Comparison of ENCODE assay signal across 22 cellular contexts in genomic region chr13:69566104-69566716, GRCh38.
DNase-seq lines count a peak whose midpoint lies in the region; ATAC-seq, FAIRE-seq and TF ChIP-seq lines count a peak whose summit lies in the region.
"Had no signal": no experiment of that assay in that cellular context is flagged by ENCODE, and none has a peak within 500 bp of the region (broad histone marks: within the 10 kb centered on the region; RNA-seq: fewer than 3 reads in every experiment).

No MANE protein-coding gene starts in this region.

- RAD21 ChIA-PET in GM12878 (lab: Charles Lee; ENCODE audit: unreplicated experiment) = interaction anchor here (0.8 to 0.9 kb wide), 2 partner anchors 14 to 21 kb away, joined by 3 read pairs; no protein-coding TSS in a partner anchor

- H3K27ac ChIP-seq in HEK293 (ENCODE audit: extremely low read depth, low read depth, low read length) (no peak overlapping the region), OCI-LY3 (ENCODE audit: low read length) (no peak overlapping the region), GM12878 (ENCODE audit: control insufficient read depth, insufficient read depth) (no peak overlapping the region)
- H3K27ac ChIP-seq: 22Rv1, A549, BLaER1 had no signal

- H3K79me2 ChIP-seq in OCI-LY3 (ENCODE audit: low read length) (no peaks in the 10 kb centered on the region), GM12878 (ENCODE audit: control insufficient read depth, insufficient read depth, low read length) (no peaks in the 10 kb centered on the region)

- H3K4me1 ChIP-seq in HEK293 (ENCODE audit: control insufficient read depth, insufficient read depth, low read length) (no peaks in the 10 kb centered on the region), OCI-LY3 (ENCODE audit: low read length) (peaks cover 5% of the 10 kb centered on the region), GM12878 (ENCODE audit: control insufficient read depth, insufficient read depth, low read length) (no peaks in the 10 kb centered on the region)
- H3K4me1 ChIP-seq: A549, BLaER1 had no signal

- intact Hi-C loops in GM12878 (cut with micrococcal nuclease; ENCODE audit: unreplicated experiment) = no loop called here

- no peak for FAIRE-seq in GM12878 (lab: Jason Lieb, UNC)
- FAIRE-seq: A549, GM12891, GM19239 had no signal

- H3K4me3 ChIP-seq in HEK293 (ENCODE audit: low read depth, low read length) (no peak overlapping the region), OCI-LY3 (ENCODE audit: low read length) (no peak overlapping the region), GM12878 (no peak overlapping the region)
- H3K4me3 ChIP-seq: A549, BLaER1 had no signal

- no TSS peak for BruUV-seq in GM12878 (replicated peaks; lab: Mats Ljungman, UMichigan)

- TF ChIP-seq POLR2A in GM12878 (IDR thresholded peaks at IDR 0.05; ENCODE audit: low read depth, low read length) = no peak

- no peaks in the 10 kb centered on the region for H4K20me1 ChIP-seq in OCI-LY3 (ENCODE audit: insufficient read depth, low read length)
- no peaks in the 10 kb centered on the region for H4K20me1 ChIP-seq in GM12878 (ENCODE audit: control insufficient read depth, insufficient read depth)
- H4K20me1 ChIP-seq: BLaER1 had no signal

- DNase-seq in GM12878 (ENCODE audit: low read depth, low spot score) = peak; percentile 23
- no peak for DNase-seq in AG08395 (ENCODE audit: low spot score)
- DNase-seq: C1 segment of cervical spinal cord; CD4-positive, alpha-beta memory T cell; CD4-positive, CD25-positive, alpha-beta regulatory T cell; CD8-positive, alpha-beta memory T cell; COR-L47; DMS 273 treated with DMSO at 0.1 percent for 48 hours; DMS153; DMS79; DND-41; EL; GDM1 had no signal

- SMC1A ChIA-PET in GM12878 (lab: Charles Lee; ENCODE audit: uncharacterized antibody, unreplicated experiment) = interaction anchor here (0.5 to 5.4 kb wide), 8 partner anchors 10 to 248 kb away, joined by 3 to 36 read pairs (median 6); no protein-coding TSS in a partner anchor

- peak in 1 of 2 experiments; percentile 61; a peak in 1 of 4 replicates for TF ChIP-seq EP300 in GM12878 (IDR thresholded peaks at IDR 0.05; ENCODE audit: borderline replicate concordance in 1 of 2, control insufficient read depth in 1 of 2, low read depth in 2 of 2, low read length in 2 of 2)

- in situ Hi-C loops in GM12878 (cut with MboI) = no loop called here

- H3K36me3 ChIP-seq in HEK293 (ENCODE audit: control insufficient read depth in 2 of 2, insufficient read depth in 1 of 2, low read length in 2 of 2) = no peaks in the 10 kb centered on the region
- H3K36me3 ChIP-seq in OCI-LY3 (replicated peaks; ENCODE audit: low read depth, low read length) = no peaks in the 10 kb centered on the region
- no peaks in the 10 kb centered on the region for H3K36me3 ChIP-seq in GM12878 (ENCODE audit: control insufficient read depth in 2 of 2, insufficient read depth in 2 of 2, low read length in 1 of 2)
- H3K36me3 ChIP-seq: BE2C, BLaER1 had no signal

- H2AFZ ChIP-seq in OCI-LY3 (ENCODE audit: low read depth, low read length) = peak overlapping the region; percentile 46; the same call in 1 of the 2 replicates
- no peak overlapping the region for H2AFZ ChIP-seq in GM12878 (ENCODE audit: control insufficient read depth, low read depth, low read length)

- H3K9ac ChIP-seq in OCI-LY3 (ENCODE audit: low read length) = no peak overlapping the region
- no peak overlapping the region for H3K9ac ChIP-seq in GM12878 (ENCODE audit: control insufficient read depth, insufficient read depth, low read length)
- H3K9ac ChIP-seq: BLaER1 had no signal

- TF ChIP-seq CTCF in HEK293 (tag by site-specific recombination; IDR thresholded peaks at IDR 0.05) = no peak
- TF ChIP-seq CTCF in OCI-LY3 (IDR thresholded peaks at IDR 0.05; ENCODE audit: low read depth, low read length) = no peak
- no peak for TF ChIP-seq CTCF in GM12878 (IDR thresholded peaks at IDR 0.05 in 2 of 3, conservative IDR thresholded peaks at IDR 0.05 in 1 of 3; ENCODE audit: control insufficient read depth in 2 of 3, extremely low read depth in 1 of 3, insufficient read depth in 1 of 3, low read depth in 3 of 3, low read length in 3 of 3)

- H3K4me2 ChIP-seq in OCI-LY3 (ENCODE audit: low read length) (no peak overlapping the region), GM12878 (ENCODE audit: control insufficient read depth, insufficient read depth) (no peak overlapping the region)
- H3K4me2 ChIP-seq: A549, BLaER1 had no signal

- no peak for TF ChIP-seq RAD21 in GM12878 (IDR thresholded peaks at IDR 0.05; ENCODE audit: insufficient read depth, low read depth, low read length)

- CTCF ChIA-PET in HEK293 (lab: Yijun Ruan, JAX) = interaction anchor here (0.6 to 2.8 kb wide), 10 partner anchors 8 to 773 kb away, joined by 3 to 10 read pairs (median 6); no protein-coding TSS in a partner anchor
- CTCF ChIA-PET in GM12878 (lab: Yijun Ruan, JAX) = interaction anchor here (0.6 to 2.8 kb wide), 8 partner anchors 9 to 290 kb away, joined by 3 to 21 read pairs (median 6); no protein-coding TSS in a partner anchor

- WGBS in GM12878 (ENCODE audit: insufficient coverage, insufficient replicate concordance, low lambda C conversion rate, missing lambda C conversion rate) = 47% methylated on average over 6 of the region's 6 CpGs

- ATAC-seq in GM12878 = peak; percentile 71
- ATAC-seq in SK-N-SH treated with all-trans-retinoic acid at 6 μM for 48 hours = no peak

- POLR2A ChIA-PET in HEK293 (lab: Yijun Ruan, JAX) (no interaction called here), GM12878 (lab: Charles Lee) (interaction anchor here (1.1 kb wide), 1 partner anchor 10 kb away, joined by 3 read pairs; no protein-coding TSS in a partner anchor)

- H3K27me3 ChIP-seq in OCI-LY3 (ENCODE audit: low read depth, low read length) (no peaks in the 10 kb centered on the region), GM12878 (replicated peaks in 1 of 2; ENCODE audit: control insufficient read depth in 2 of 2, insufficient read depth in 2 of 2, low read length in 1 of 2) (no peaks in the 10 kb centered on the region)
- H3K27me3 ChIP-seq: BE2C, BLaER1 had no signal

- H3K9me3 ChIP-seq in HEK293 (ENCODE audit: control insufficient read depth, insufficient read depth, low read depth, low read length) (no peaks in the 10 kb centered on the region), OCI-LY3 (ENCODE audit: insufficient read depth, low read length) (no peaks in the 10 kb centered on the region), GM12878 (replicated peaks; ENCODE audit: control insufficient read depth, insufficient read depth, low read length) (no peaks in the 10 kb centered on the region)
- H3K9me3 ChIP-seq: A549, BE2C, BLaER1 had no signal

TF ChIP-seq in HEK293, 187 proteins besides CTCF, POLR2A, EP300 and RAD21 (continues in another document):
- no peak for TF ChIP-seq ZNF510 (tag by site-specific recombination; IDR thresholded peaks at IDR 0.05; ENCODE audit: insufficient replicate concordance)

TF ChIP-seq in GM12878, 131 proteins besides CTCF, POLR2A, EP300 and RAD21 (continues in another document):
- no peak for TF ChIP-seq ZBTB11 (CRISPR knock-in tag; IDR thresholded peaks at IDR 0.05)
- TF ChIP-seq FOS (IDR thresholded peaks at IDR 0.05; ENCODE audit: borderline replicate concordance, extremely low read depth, insufficient read length) = no peak

TF ChIP-seq in SK-N-SH treated with all-trans-retinoic acid at 6 μM for 48 hours, 23 proteins besides CTCF, POLR2A, EP300 and RAD21:
- TF ChIP-seq BACH2 (CRISPR knock-in tag; IDR thresholded peaks at IDR 0.05; ENCODE audit: borderline replicate concordance) (no peak), ESRRG (CRISPR knock-in tag; IDR thresholded peaks at IDR 0.05) (no peak), ARNTL (CRISPR knock-in tag; IDR thresholded peaks at IDR 0.05; ENCODE audit: borderline replicate concordance, low read depth) (no peak), ZNF8 (CRISPR knock-in tag; IDR thresholded peaks at IDR 0.05) (no peak), POU6F1 (CRISPR knock-in tag; IDR thresholded peaks at IDR 0.05; ENCODE audit: borderline replicate concordance, low read depth) (no peak), ZNF70 (CRISPR knock-in tag; IDR thresholded peaks at IDR 0.05) (no peak), CREB5 (CRISPR knock-in tag; IDR thresholded peaks at IDR 0.05; ENCODE audit: low read depth) (no peak), OSR1 (CRISPR knock-in tag; IDR thresholded peaks at IDR 0.05) (no peak)

Comparison
In these comparisons a context has a peak if more than half of its experiments do, and no peak if none do; other contexts are left out.
1. Of the 9 proteins assayed by ChIP-seq in both HEK293 and GM12878: peak only in HEK293: none; only in GM12878: BCL11A; in both: none; in neither: 8.